Comparison of ENCODE assay signal across 16 cellular contexts in the genomic region with DNA sequence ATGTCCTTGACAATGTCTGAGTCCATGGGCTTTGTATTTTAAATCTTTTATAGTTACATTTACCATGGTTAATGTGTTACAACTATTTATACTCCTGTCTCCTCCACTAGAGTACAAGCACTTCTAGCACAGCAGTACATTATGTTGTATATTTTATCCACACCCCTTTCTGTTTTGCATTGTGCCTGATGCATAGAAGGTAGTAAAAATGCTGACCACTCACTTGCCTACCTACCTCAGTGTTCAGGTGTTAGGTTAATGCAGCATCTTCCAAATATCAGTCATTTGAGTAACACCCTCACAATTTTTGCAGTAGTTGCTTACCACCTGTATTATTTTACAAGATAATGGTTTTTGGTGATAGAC. TPM values are rescaled to one million over a fixed set of nuclear protein-coding genes. Genes with fewer than 3 reads are reported as not detected.
DNase-seq lines count a peak whose midpoint lies in the region; ATAC-seq, FAIRE-seq and TF ChIP-seq lines count a peak whose summit lies in the region.
"Had no signal": no experiment of that assay in that cellular context is flagged by ENCODE, and none has a peak within 500 bp of the region (broad histone marks: within the 10 kb centered on the region; RNA-seq: fewer than 3 reads in every experiment).

No MANE protein-coding gene starts in this region.

- FAIRE-seq in HepG2 (lab: Jason Lieb, UNC) = no peak
- FAIRE-seq: A549 had no signal

- POLR2A ChIA-PET in HepG2 (lab: Yijun Ruan, JAX) = no interaction called here
- POLR2A ChIA-PET in T-cell (lab: Charles Lee) = interaction anchor here in 1 of 2 donors (0.7 kb wide), 1 partner anchor 1865 kb away, joined by 3 read pairs; no protein-coding TSS in a partner anchor

- no peak overlapping the region for H3K9ac ChIP-seq in HepG2 (ENCODE audit: insufficient read depth, low read depth, low read length)

- intact Hi-C loops in HepG2 (cut with micrococcal nuclease; ENCODE audit: unreplicated experiment) = no loop called here
- intact Hi-C loops in right lobe of liver (cut with DNase I) = no loop called here
- intact Hi-C loops in ascending aorta (cut with DNase I) = loop anchor here (5.0 kb wide), 1 partner anchor 59 kb away; no protein-coding TSS in a partner anchor

- H3K27ac ChIP-seq in HepG2 (ENCODE audit: extremely low read length, insufficient read depth, low read length) (no peak overlapping the region), right lobe of liver (no peak overlapping the region), ascending aorta (peak overlapping the region; percentile 80)

- H3K4me3 ChIP-seq in HepG2 (replicated peaks in 1 of 3; ENCODE audit: insufficient read depth in 1 of 3, low read depth in 2 of 3, low read length in 3 of 3) (no peak overlapping the region), right lobe of liver (no peak overlapping the region), ascending aorta (no peak overlapping the region)
- H3K4me3 ChIP-seq: A549, upper lobe of left lung had no signal

- ATAC-seq in HepG2 = no peak
- ATAC-seq in right lobe of liver = no peak
- ATAC-seq in T-cell (replicated peaks in 1 of 4) = no peak
- ATAC-seq in HG03097 (IDR thresholded peaks at IDR 0.05; ENCODE audit: low FRiP score, unreplicated experiment) = no peak
- ATAC-seq in HG03095 (IDR thresholded peaks at IDR 0.05; ENCODE audit: unreplicated experiment) = no peak

- in situ Hi-C loops in HepG2 (cut with HindIII; ENCODE audit: extremely low pct_ligation_motif_present, low pct_unique_long_range_greater_than_20kb) = no loop called here

- no TSS peak for BruUV-seq in HepG2 (replicated peaks; lab: Mats Ljungman, UMichigan)

- no peaks in the 10 kb centered on the region for H3K36me3 ChIP-seq in HepG2 (replicated peaks in 1 of 2; ENCODE audit: control insufficient read depth in 1 of 2, insufficient read depth in 2 of 2, low read length in 2 of 2)
- H3K36me3 ChIP-seq in right lobe of liver = no peaks in the 10 kb centered on the region
- H3K36me3 ChIP-seq in ascending aorta = no peaks in the 10 kb centered on the region
- H3K36me3 ChIP-seq: upper lobe of left lung had no signal

- DNase-seq in HepG2 (ENCODE audit: low spot score) = no peak
- no peak for DNase-seq in right lobe of liver
- DNase-seq in ascending aorta (ENCODE audit: low spot score in 2 of 2) = no peak
- DNase-seq in T-cell = no peak
- no peak for DNase-seq in amygdala (lab: John Stamatoyannopoulos, UW)
- DNase-seq: activated CD8-positive, alpha-beta memory T cell treated with anti-CD3 and anti-CD28 coated beads, Interleukin-2, amount 50 U/mL, for 4 hours; head of caudate nucleus; naive B cell; stimulated activated CD4-positive, alpha-beta T cell treated with anti-CD3 and anti-CD28 coated beads, Interleukin-1b, Interleukin-23, amount 100 ng/mL, for 48 hours; T-helper 1 cell; upper lobe of left lung had no signal

- TF ChIP-seq CTCF in HepG2 (CRISPR knock-in tag; IDR thresholded peaks at IDR 0.05) (no peak), right lobe of liver (IDR thresholded peaks at IDR 0.05) (no peak), ascending aorta (IDR thresholded peaks at IDR 0.05) (no peak), nephron (IDR thresholded peaks at IDR 0.05; ENCODE audit: unreplicated experiment in 3 of 3) (no peak)

- H2AFZ ChIP-seq in HepG2 (ENCODE audit: low read length) = no peak overlapping the region

- H3K27me3 ChIP-seq in HepG2 (ENCODE audit: control insufficient read depth in 1 of 2, insufficient read depth in 2 of 2, low read length in 2 of 2) (no peaks in the 10 kb centered on the region), right lobe of liver (no peaks in the 10 kb centered on the region), ascending aorta (no peaks in the 10 kb centered on the region)
- H3K27me3 ChIP-seq: upper lobe of left lung had no signal

- TF ChIP-seq EP300 in HepG2 (IDR thresholded peaks at IDR 0.05; ENCODE audit: low read depth in 2 of 2, low read length in 2 of 2) (no peak), HepG2 (CRISPR knock-in tag; IDR thresholded peaks at IDR 0.05; ENCODE audit: borderline replicate concordance) (no peak)

- H3K4me2 ChIP-seq in HepG2 (ENCODE audit: low read depth, low read length) = no peak overlapping the region

- H3K4me3 Mint-ChIP-seq in nephron (no peak overlapping the region), T-cell (no peak overlapping the region)
- H3K4me3 Mint-ChIP-seq: activated naive CD8-positive, alpha-beta T cell had no signal

- peak overlapping the region; percentile 93 to 99 (median 98) for H3K27ac Mint-ChIP-seq in nephron
- no peak overlapping the region for H3K27ac Mint-ChIP-seq in T-cell
- H3K27ac Mint-ChIP-seq: activated naive CD8-positive, alpha-beta T cell had no signal

- H3K36me3 Mint-ChIP-seq in nephron (ENCODE audit: low read depth) = peaks cover 1% of the 10 kb centered on the region
- no peaks in the 10 kb centered on the region for H3K36me3 Mint-ChIP-seq in T-cell
- H3K36me3 Mint-ChIP-seq: naive B cell had no signal

- CTCF ChIA-PET in HepG2 (lab: Yijun Ruan, JAX; ENCODE audit: low intra/inter-chr PET ratio, low total read pairs) (no interaction called here), T-cell (lab: Charles Lee) (no interaction called here)

- TF ChIP-seq POLR2A in HepG2 (IDR thresholded peaks at IDR 0.05; ENCODE audit: insufficient read depth in 1 of 2, low read depth in 2 of 2, low read length in 2 of 2) (no peak), right lobe of liver (IDR thresholded peaks at IDR 0.05) (no peak)

- H3K9me3 Mint-ChIP-seq in nephron (peaks cover 1% of the 10 kb centered on the region), T-cell (peaks cover 0 to 10% (median 0%) of the 10 kb centered on the region in 3 donors)

- H3K4me1 Mint-ChIP-seq in nephron (peaks cover 59% of the 10 kb centered on the region), T-cell (peaks cover 58 to 62% (median 60%) of the 10 kb centered on the region in 3 donors)

- peaks cover 33% of the 10 kb centered on the region for H3K4me1 ChIP-seq in HepG2 (ENCODE audit: insufficient read depth, low read length)
- no peaks in the 10 kb centered on the region for H3K4me1 ChIP-seq in right lobe of liver
- peaks cover 0 to 48% of the 10 kb centered on the region in 2 donors for H3K4me1 ChIP-seq in ascending aorta

- no peaks in the 10 kb centered on the region for H3K79me2 ChIP-seq in HepG2 (ENCODE audit: insufficient read depth, low read length)

- no peaks in the 10 kb centered on the region for H4K20me1 ChIP-seq in HepG2 (ENCODE audit: insufficient read depth, low read length)

- H3K9me3 ChIP-seq in HepG2 (ENCODE audit: low read length) (no peaks in the 10 kb centered on the region), right lobe of liver (no peaks in the 10 kb centered on the region), ascending aorta (no peaks in the 10 kb centered on the region)
- H3K9me3 ChIP-seq: A549, upper lobe of left lung had no signal

- TF ChIP-seq RAD21 in HepG2 (CRISPR knock-in tag; IDR thresholded peaks at IDR 0.05) = no peak

- H3K27me3 Mint-ChIP-seq in nephron (ENCODE audit: low read depth) (peaks cover 4% of the 10 kb centered on the region), T-cell (no peaks in the 10 kb centered on the region)
- H3K27me3 Mint-ChIP-seq: activated naive CD8-positive, alpha-beta T cell; naive B cell had no signal

TF ChIP-seq in HepG2, 621 proteins besides CTCF, POLR2A, EP300 and RAD21:
- 0 out of 4 replicates have a peak, but pooled peaks of 1 of the 2 experiments have one; percentile 19 for TF ChIP-seq MAFK (conservative IDR thresholded peaks at IDR 0.05 in 1 of 2, IDR thresholded peaks at IDR 0.05 in 1 of 2; ENCODE audit: low read length in 2 of 2)
- no peak for TF ChIP-seq ZNF569 (CRISPR knock-in tag; IDR thresholded peaks at IDR 0.05; ENCODE audit: borderline replicate concordance)
- TF ChIP-seq ZNF24 (IDR thresholded peaks at IDR 0.05) = no peak
- no peak for TF ChIP-seq FOXA1 (IDR thresholded peaks at IDR 0.05)
- no peak for TF ChIP-seq FOXA1 (CRISPR knock-in tag; IDR thresholded peaks at IDR 0.05)
- no peak for TF ChIP-seq NCOA5 (CRISPR knock-in tag; IDR thresholded peaks at IDR 0.05)
- peak; percentile 26; the same call in 1 of the 2 replicates for TF ChIP-seq MAFF (IDR thresholded peaks at IDR 0.05; ENCODE audit: low read depth, low read length)
TF ChIP-seq in HepG2: peak in this region for 2.

RNA-seq across cellular contexts. Expression of gene SLC38A2, which starts 31.1 kb away (rescaled TPM):
- total RNA-seq in HepG2 (2016; rRNA removed; fragmentation: Illumina TruSeq; extraction: Trizol) = 230 and 368 TPM in 2 replicates
- 31.8 and 45.4 TPM in 2 replicates for total RNA-seq in HepG2 (2016; cell fraction: cytosol; rRNA removed; fragmentation: Illumina TruSeq; extraction: Trizol; ENCODE audit: low read depth)
- 210 and 375 TPM in 2 replicates for total RNA-seq in HepG2 (2016; cell fraction: insoluble cytoplasmic fraction; rRNA removed; fragmentation: Illumina TruSeq; extraction: Trizol)
- total RNA-seq in HepG2 (2016; cell fraction: membrane; rRNA removed; fragmentation: Illumina TruSeq; extraction: Trizol) = 98.8 and 127 TPM in 2 replicates
- total RNA-seq in HepG2 (2016; cell fraction: nucleus; rRNA removed; fragmentation: Illumina TruSeq; extraction: Trizol) = 947 and 961 TPM in 2 replicates
- polyA plus RNA-seq in HepG2 (2011; rRNA removed) = 861 and 880 TPM in 2 replicates
- polyA plus RNA-seq in HepG2 (2011; cell fraction: cytosol; rRNA removed) = 346 and 636 TPM in 2 replicates
- 926 and 1,239 TPM in 2 replicates for polyA plus RNA-seq in HepG2 (2011; cell fraction: nucleus; rRNA removed)
- polyA plus RNA-seq in HepG2 (2012) = 836 and 868 TPM in 2 replicates
- polyA plus RNA-seq in HepG2 (2016; cell fraction: cytosol; fragmentation: Illumina TruSeq; extraction: Trizol; ENCODE audit: low read depth) = 8.1 TPM in 2 replicates
- polyA plus RNA-seq in HepG2 (2016; cell fraction: insoluble cytoplasmic fraction; fragmentation: Illumina TruSeq; extraction: Trizol; ENCODE audit: low read depth) = 138 and 148 TPM in 2 replicates
- polyA plus RNA-seq in HepG2 (2016; cell fraction: membrane; fragmentation: Illumina TruSeq; extraction: Trizol; ENCODE audit: low read depth) = 24.1 and 28.9 TPM in 2 replicates
- 882 and 909 TPM in 2 replicates for polyA plus RNA-seq in HepG2 (2016; cell fraction: nucleus; fragmentation: Illumina TruSeq; extraction: Trizol; ENCODE audit: insufficient read depth, low read depth)
- 406 and 1,055 TPM in 2 replicates for polyA minus RNA-seq in HepG2 (2011; rRNA and poly(A)+ RNA removed; ENCODE audit: low replicate concordance)
- polyA minus RNA-seq in HepG2 (2011; cell fraction: cytosol; rRNA and poly(A)+ RNA removed) = 1,075 and 1,302 TPM in 2 replicates
- polyA minus RNA-seq in HepG2 (2011; cell fraction: nucleus; rRNA and poly(A)+ RNA removed) = 2,125 and 2,864 TPM in 2 replicates
- 100 to 1,000 TPM in 5 of 6 experiments, 10 to 100 TPM in 1; 77.0 to 463 (median 290) TPM for total RNA-seq in right lobe of liver
- total RNA-seq in ascending aorta = 384 TPM
- total RNA-seq in T-cell = 100 to 1,000 TPM; 165 to 265 (median 217) TPM

Comparison
In these comparisons a context has a peak if more than half of its experiments do, and no peak if none do; other contexts are left out.
1. H3K27ac ChIP-seq: peak in ascending aorta (2 of 2); none in HepG2 (single experiment) and right lobe of liver (0 of 3).
2. H3K27ac Mint-ChIP-seq: peak in nephron (3 of 3); none in T-cell (0 of 2).